24 cellular contexts compared by ENCODE assay signal in genomic region chr4:78247541-78248285, GRCh38.
"Had no signal": no experiment of that assay in that cellular context is flagged by ENCODE, and none has a peak within 500 bp of the region (broad histone marks: within the 10 kb centered on the region; RNA-seq: fewer than 3 reads in every experiment).

No MANE protein-coding gene starts in this region.

- H3K27ac Mint-ChIP-seq: activated CD4-positive, alpha-beta memory T cell treated with anti-CD3 and anti-CD28 coated beads, Interleukin-2, amount 10 ng/mL, durations not matched to agents 7 days and 5 days; activated CD8-positive, alpha-beta memory T cell treated with anti-CD3 and anti-CD28 coated beads, Interleukin-2, amount 10 ng/mL, durations not matched to agents 7 days and 5 days; activated naive CD8-positive, alpha-beta T cell treated with anti-CD3 and anti-CD28 coated beads, Interleukin-2, amount 10 ng/mL, durations not matched to agents 7 days and 5 days; stimulated activated memory B cell treated with anti-CD40 and anti-IgM and Interleukin-4, amounts not matched to agents 10 μg/mL and 1 μg/mL and 100 μg/mL, for 72 hours; T-cell had no signal

- H3K4me1 Mint-ChIP-seq: activated CD4-positive, alpha-beta memory T cell treated with anti-CD3 and anti-CD28 coated beads, Interleukin-2, amount 10 ng/mL, durations not matched to agents 7 days and 5 days; activated CD8-positive, alpha-beta memory T cell treated with anti-CD3 and anti-CD28 coated beads, Interleukin-2, amount 10 ng/mL, durations not matched to agents 7 days and 5 days; activated naive CD8-positive, alpha-beta T cell treated with anti-CD3 and anti-CD28 coated beads, Interleukin-2, amount 10 ng/mL, durations not matched to agents 7 days and 5 days; neural crest cell; stimulated activated memory B cell treated with anti-CD40 and anti-IgM and Interleukin-4, amounts not matched to agents 10 μg/mL and 1 μg/mL and 100 μg/mL, for 72 hours; T-cell had no signal

- H3K4me2 ChIP-seq: smooth muscle cell had no signal

- H3K4me3 ChIP-seq: lung, right lobe of liver, smooth muscle cell, thyroid gland had no signal

- H3K27me3 Mint-ChIP-seq: activated CD4-positive, alpha-beta memory T cell treated with anti-CD3 and anti-CD28 coated beads, Interleukin-2, amount 10 ng/mL, durations not matched to agents 7 days and 5 days; stimulated activated memory B cell treated with anti-CD40 and anti-IgM and Interleukin-4, amounts not matched to agents 10 μg/mL and 1 μg/mL and 100 μg/mL, for 72 hours had no signal

- H3K27ac ChIP-seq: right lobe of liver, thyroid gland had no signal

- H3K9me3 ChIP-seq: right lobe of liver, thyroid gland had no signal

- FAIRE-seq: islet of Langerhans, urothelium cell line had no signal

- H3K27me3 ChIP-seq: right lobe of liver, thyroid gland had no signal

- ATAC-seq: activated CD8-positive, alpha-beta memory T cell treated with anti-CD3 and anti-CD28 coated beads, Interleukin-2, amount 10 ng/mL, durations not matched to agents 7 days and 5 days; left colon; right lobe of liver; stimulated activated memory B cell treated with anti-CD40 and anti-IgM and Interleukin-4, amounts not matched to agents 10 μg/mL and 1 μg/mL and 100 μg/mL, for 72 hours; T-cell had no signal

- H3K36me3 Mint-ChIP-seq: activated CD8-positive, alpha-beta memory T cell treated with anti-CD3 and anti-CD28 coated beads, Interleukin-2, amount 10 ng/mL, durations not matched to agents 7 days and 5 days; activated naive CD8-positive, alpha-beta T cell treated with anti-CD3 and anti-CD28 coated beads, Interleukin-2, amount 10 ng/mL, durations not matched to agents 7 days and 5 days; stimulated activated memory B cell treated with anti-CD40 and anti-IgM and Interleukin-4, amounts not matched to agents 10 μg/mL and 1 μg/mL and 100 μg/mL, for 72 hours; T-cell had no signal

- H3K36me3 ChIP-seq: right lobe of liver, thyroid gland had no signal

- DNase-seq: activated CD4-positive, alpha-beta memory T cell treated with anti-CD3 and anti-CD28 coated beads, Interleukin-2, amount 10 ng/mL, durations not matched to agents 7 days and 5 days; activated CD4-positive, alpha-beta T cell treated with anti-CD3 and anti-CD28 coated beads for 48 hours; activated CD4-positive, CD25-positive, alpha-beta regulatory T cell; activated CD8-positive, alpha-beta memory T cell treated with anti-CD3 and anti-CD28 coated beads, Interleukin-2, amount 10 ng/mL, durations not matched to agents 7 days and 5 days; activated naive CD4-positive, alpha-beta T cell treated with Interleukin-2 at 50 U/mL for 16 hours; activated naive CD8-positive, alpha-beta T cell treated with anti-CD3 and anti-CD28 coated beads, Interleukin-2, amount 10 ng/mL, durations not matched to agents 7 days and 5 days; amygdala; dermis blood vessel endothelial cell; effector memory CD4-positive, alpha-beta T cell; foreskin fibroblast; glutamatergic neuron; hippocampal formation; left colon; right lobe of liver; stimulated activated CD4-positive, alpha-beta T cell treated with anti-CD3 and anti-CD28 coated beads, Interleukin-4, amount 100 ng/mL, for 4 hours; T-cell; T-helper 9 cell had no signal

- H3K4me3 Mint-ChIP-seq: activated CD4-positive, alpha-beta memory T cell treated with anti-CD3 and anti-CD28 coated beads, Interleukin-2, amount 10 ng/mL, durations not matched to agents 7 days and 5 days; activated CD8-positive, alpha-beta memory T cell treated with anti-CD3 and anti-CD28 coated beads, Interleukin-2, amount 10 ng/mL, durations not matched to agents 7 days and 5 days; activated naive CD8-positive, alpha-beta T cell treated with anti-CD3 and anti-CD28 coated beads, Interleukin-2, amount 10 ng/mL, durations not matched to agents 7 days and 5 days; neural crest cell; stimulated activated memory B cell treated with anti-CD40 and anti-IgM and Interleukin-4, amounts not matched to agents 10 μg/mL and 1 μg/mL and 100 μg/mL, for 72 hours; T-cell had no signal

- H3K4me1 ChIP-seq: right lobe of liver had no signal
